Comparison of ENCODE assay signal across 35 cellular contexts in the genomic region with DNA sequence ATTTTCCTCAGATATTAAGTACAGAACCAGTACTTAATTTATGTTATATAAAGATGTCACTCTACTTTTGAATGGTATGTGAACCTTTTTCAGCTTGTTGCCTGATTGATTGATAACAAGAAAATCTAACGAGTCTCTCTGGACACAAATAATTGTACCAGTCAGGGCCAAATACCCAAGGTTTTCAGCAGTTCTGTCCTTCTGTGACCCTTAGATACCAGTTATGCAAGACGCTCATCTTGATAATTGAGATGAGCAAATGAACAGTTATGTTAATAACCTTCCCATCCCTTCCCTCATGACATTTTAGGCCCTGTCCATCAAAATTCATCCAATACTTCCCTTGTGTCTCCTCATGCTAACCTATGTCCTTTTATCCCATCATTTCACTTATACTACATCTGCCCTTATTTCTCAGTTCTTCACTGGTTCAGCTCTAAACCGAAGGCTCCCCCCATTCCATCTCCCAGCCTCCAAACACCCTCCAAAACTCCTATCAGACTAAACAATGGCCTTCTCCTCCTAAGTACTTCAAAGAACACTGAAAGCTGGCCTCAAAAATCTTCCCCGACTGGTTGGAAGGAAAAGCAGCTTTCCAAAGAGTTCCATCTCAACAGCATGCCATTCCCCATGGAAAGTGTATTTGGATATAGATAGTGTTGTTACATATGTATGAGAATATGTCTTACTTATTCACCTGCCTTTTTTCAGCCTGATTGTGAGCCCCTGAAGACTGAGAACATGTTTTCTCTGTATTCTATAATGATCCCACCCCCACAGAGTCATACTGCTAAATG.
"Had no signal": no experiment of that assay in that cellular context is flagged by ENCODE, and none has a peak within 500 bp of the region (broad histone marks: within the 10 kb centered on the region; RNA-seq: fewer than 3 reads in every experiment).

No MANE protein-coding gene starts in this region.

- H3K36me3 Mint-ChIP-seq: activated CD4-positive, alpha-beta memory T cell treated with anti-CD3 and anti-CD28 coated beads for 36 hours; activated naive CD4-positive, alpha-beta T cell treated with anti-CD3 and anti-CD28 coated beads, Interleukin-2, amount 50 U/mL, for 72 hours; activated naive CD8-positive, alpha-beta T cell treated with anti-CD3 and anti-CD28 coated beads for 36 hours had no signal

- H3K27ac ChIP-seq: adrenal gland, body of pancreas, cardiac muscle cell, VCaP had no signal

- ATAC-seq: activated CD8-positive, alpha-beta T cell treated with anti-CD3 and anti-CD28 coated beads for 36 hours; activated naive CD4-positive, alpha-beta T cell treated with anti-CD3 and anti-CD28 coated beads, Interleukin-2, amount 50 U/mL, for 72 hours; activated T-cell treated with anti-CD3 and anti-CD28 coated beads, Interleukin-2, amount 50 U/mL, for 4 hours; activated T-cell treated with anti-CD3 and anti-CD28 coated beads, Interleukin-2, amount 50 U/mL, for 72 hours; activated T-helper 17 cell treated with anti-CD3 and anti-CD28 coated beads, Interleukin-2, amount 50 U/mL, for 72 hours; body of pancreas had no signal

- H3K4me3 Mint-ChIP-seq: activated B cell treated with CpG ODN at 0.5 μM for 24 hours; activated CD4-positive, alpha-beta memory T cell treated with anti-CD3 and anti-CD28 coated beads for 36 hours; activated CD8-positive, alpha-beta T cell treated with anti-CD3 and anti-CD28 coated beads for 36 hours; activated naive CD4-positive, alpha-beta T cell treated with anti-CD3 and anti-CD28 coated beads for 36 hours; activated naive CD8-positive, alpha-beta T cell treated with anti-CD3 and anti-CD28 coated beads for 36 hours; activated T-cell treated with anti-CD3 and anti-CD28 coated beads, Interleukin-2, amount 50 U/mL, for 4 hours; activated T-cell treated with anti-CD3 and anti-CD28 coated beads, Interleukin-2, amount 50 U/mL, for 72 hours; activated T-helper 1 cell treated with anti-CD3 and anti-CD28 coated beads, Interleukin-12 subunit alpha, Interleukin-12 subunit beta, Interleukin-2, Interleukin-4 antibody, amounts not matched to agents 30 ng/mL and 10 ng/mL and 1 ng/mL, durations not matched to agents 14 hours and 24 hours and 36 hours; activated T-helper 17 cell treated with anti-CD3 and anti-CD28 coated beads, Interleukin-2, amount 50 U/mL, for 72 hours; central memory CD8-positive, alpha-beta T cell; T-helper 1 cell treated with Interleukin-12 subunit alpha and Interleukin-12 subunit beta and Interleukin-4 antibody, amounts not matched to agents 30 μg/mL and 1 μg/mL, for 36 hours; T-helper 2 cell treated with Interferon-gamma antibody and Interleukin-4, amounts not matched to agents 5 μg/mL and 100 μg/mL, for 36 hours had no signal

- H3K36me3 ChIP-seq: adrenal gland, cardiac muscle cell had no signal

- H3K9me3 ChIP-seq: adrenal gland, body of pancreas had no signal

- H3K27ac Mint-ChIP-seq: activated B cell treated with CpG ODN at 0.5 μM for 24 hours; activated CD4-positive, alpha-beta memory T cell treated with anti-CD3 and anti-CD28 coated beads for 36 hours; activated CD8-positive, alpha-beta T cell treated with anti-CD3 and anti-CD28 coated beads for 36 hours; activated naive CD4-positive, alpha-beta T cell treated with anti-CD3 and anti-CD28 coated beads for 36 hours; activated naive CD4-positive, alpha-beta T cell treated with anti-CD3 and anti-CD28 coated beads, Interleukin-2, amount 50 U/mL, for 72 hours; activated naive CD8-positive, alpha-beta T cell treated with anti-CD3 and anti-CD28 coated beads for 36 hours; activated T-cell treated with anti-CD3 and anti-CD28 coated beads, Interleukin-2, amount 50 U/mL, for 72 hours; activated T-helper 1 cell treated with anti-CD3 and anti-CD28 coated beads, Interleukin-12 subunit alpha, Interleukin-12 subunit beta, Interleukin-2, Interleukin-4 antibody, amounts not matched to agents 30 ng/mL and 10 ng/mL and 1 ng/mL, durations not matched to agents 14 hours and 24 hours and 36 hours; activated T-helper 17 cell treated with anti-CD3 and anti-CD28 coated beads, Interleukin-2, amount 50 U/mL, for 72 hours; T-helper 1 cell treated with Interleukin-12 subunit alpha and Interleukin-12 subunit beta and Interleukin-4 antibody, amounts not matched to agents 30 μg/mL and 1 μg/mL, for 36 hours; T-helper 2 cell treated with Interferon-gamma antibody and Interleukin-4, amounts not matched to agents 5 μg/mL and 100 μg/mL, for 36 hours had no signal

- DNase-seq: activated B cell treated with CpG ODN at 0.5 μM for 24 hours; activated CD4-positive, alpha-beta memory T cell treated with anti-CD3 and anti-CD28 coated beads for 36 hours; activated CD4-positive, alpha-beta T cell treated with anti-CD3 and anti-CD28 coated beads for 48 hours; activated CD4-positive, alpha-beta T cell treated with anti-CD3 and anti-CD28 coated beads, Interleukin-2, amount 50 U/mL, for 1 hour; activated CD4-positive, alpha-beta T cell treated with anti-CD3 and anti-CD28 coated beads, Interleukin-2, amount 50 U/mL, for 4 hours; activated CD4-positive, CD25-positive, alpha-beta regulatory T cell treated with anti-CD3 and anti-CD28 coated beads, Interleukin-2, amount 50 U/mL, for 72 hours; activated CD8-positive, alpha-beta memory T cell treated with anti-CD3 and anti-CD28 coated beads, Interleukin-2, amount 50 U/mL, for 4 hours; activated CD8-positive, alpha-beta T cell treated with anti-CD3 and anti-CD28 coated beads for 36 hours; activated effector memory CD4-positive, alpha-beta T cell treated with anti-CD3 and anti-CD28 coated beads, Interleukin-2, amount 50 U/mL, for 16 hours; activated gamma-delta T cell treated with Interleukin-2 at 50 U/mL for 16 hours; activated naive CD4-positive, alpha-beta T cell; activated naive CD4-positive, alpha-beta T cell treated with anti-CD3 and anti-CD28 coated beads for 36 hours; activated naive CD4-positive, alpha-beta T cell treated with anti-CD3 and anti-CD28 coated beads, Interleukin-2, amount 50 U/mL, for 16 hours; activated naive CD8-positive, alpha-beta T cell treated with anti-CD3 and anti-CD28 coated beads for 36 hours; activated T-cell treated with anti-CD3 and anti-CD28 coated beads for 4 hours; activated T-cell treated with anti-CD3 and anti-CD28 coated beads, Interleukin-2, amount 50 U/mL, for 1 hour; activated T-cell treated with anti-CD3 and anti-CD28 coated beads, Interleukin-2, amount 50 U/mL, for 4 hours; activated T-cell treated with anti-CD3 and anti-CD28 coated beads, Interleukin-2, amount 50 U/mL, for 72 hours; adrenal gland; amniotic stem cell; aorta; body of pancreas; caudate nucleus; cerebellar nuclear complex; T-helper 1 cell; T-helper 2 cell; T-helper 9 cell had no signal

- H3K4me3 ChIP-seq: adrenal gland, body of pancreas, cardiac muscle cell had no signal

- H3K9me3 Mint-ChIP-seq: activated B cell treated with CpG ODN at 0.5 μM for 24 hours; activated CD4-positive, alpha-beta memory T cell treated with anti-CD3 and anti-CD28 coated beads for 36 hours; activated CD8-positive, alpha-beta T cell treated with anti-CD3 and anti-CD28 coated beads for 36 hours; activated naive CD4-positive, alpha-beta T cell treated with anti-CD3 and anti-CD28 coated beads for 36 hours; activated naive CD4-positive, alpha-beta T cell treated with anti-CD3 and anti-CD28 coated beads, Interleukin-2, amount 50 U/mL, for 72 hours; activated naive CD8-positive, alpha-beta T cell treated with anti-CD3 and anti-CD28 coated beads for 36 hours; activated T-cell treated with anti-CD3 and anti-CD28 coated beads, Interleukin-2, amount 50 U/mL, for 4 hours; activated T-cell treated with anti-CD3 and anti-CD28 coated beads, Interleukin-2, amount 50 U/mL, for 72 hours; activated T-helper 1 cell treated with anti-CD3 and anti-CD28 coated beads, Interleukin-12 subunit alpha, Interleukin-12 subunit beta, Interleukin-2, Interleukin-4 antibody, amounts not matched to agents 30 ng/mL and 10 ng/mL and 1 ng/mL, durations not matched to agents 14 hours and 24 hours and 36 hours; activated T-helper 17 cell treated with anti-CD3 and anti-CD28 coated beads, Interleukin-2, amount 50 U/mL, for 72 hours; central memory CD8-positive, alpha-beta T cell; T-helper 1 cell treated with Interleukin-12 subunit alpha and Interleukin-12 subunit beta and Interleukin-4 antibody, amounts not matched to agents 30 μg/mL and 1 μg/mL, for 36 hours; T-helper 2 cell treated with Interferon-gamma antibody and Interleukin-4, amounts not matched to agents 5 μg/mL and 100 μg/mL, for 36 hours had no signal

- H3K27me3 ChIP-seq: adrenal gland, body of pancreas, cardiac muscle cell had no signal

- H3K4me1 ChIP-seq: adrenal gland, body of pancreas had no signal

- H3K4me1 Mint-ChIP-seq: activated B cell treated with CpG ODN at 0.5 μM for 24 hours; activated naive CD8-positive, alpha-beta T cell treated with anti-CD3 and anti-CD28 coated beads for 36 hours; activated T-helper 17 cell treated with anti-CD3 and anti-CD28 coated beads, Interleukin-2, amount 50 U/mL, for 72 hours; central memory CD8-positive, alpha-beta T cell had no signal
